ENCODE assay signal across 19 cellular contexts in the genomic region with DNA sequence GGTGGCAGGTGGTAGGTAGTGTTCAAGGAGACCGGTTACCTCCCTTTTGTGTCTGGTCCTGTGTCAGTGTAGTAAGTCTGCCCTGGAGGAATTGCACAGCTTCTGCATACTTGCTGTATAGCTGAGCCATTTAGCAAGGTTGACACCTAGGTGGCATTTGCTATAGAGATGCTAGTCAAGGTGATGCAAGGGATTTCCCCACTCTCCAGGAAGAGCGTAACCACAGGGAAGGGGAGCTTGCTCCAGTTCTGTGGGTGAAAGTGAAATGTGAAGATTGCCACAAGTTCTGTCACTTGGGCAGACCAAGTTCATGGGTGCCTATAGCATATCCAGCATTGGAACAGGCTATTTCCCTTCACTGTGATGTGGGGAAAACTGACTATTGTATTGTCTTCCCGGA. TPM values are rescaled to one million over a fixed set of nuclear protein-coding genes. Genes with fewer than 3 reads are reported as not detected.
DNase-seq lines count a peak whose midpoint lies in the region; ATAC-seq lines count a peak whose summit lies in the region.
"Had no signal": no experiment of that assay in that cellular context is flagged by ENCODE, and none has a peak within 500 bp of the region (broad histone marks: within the 10 kb centered on the region; RNA-seq: fewer than 3 reads in every experiment).

No MANE protein-coding gene starts in this region.

- intact Hi-C loops in activated CD4-positive, alpha-beta T cell treated with anti-CD3 and anti-CD28 coated beads for 36 hours (cut with DNase I, micrococcal nuclease) = no loop called here

- ATAC-seq in activated CD4-positive, alpha-beta T cell treated with anti-CD3 and anti-CD28 coated beads for 36 hours = peak; percentile 92
- peak; percentile 89 to 93 for ATAC-seq in activated naive CD4-positive, alpha-beta T cell treated with anti-CD3 and anti-CD28 coated beads, Interleukin-2, amount 50 U/mL, for 72 hours
- ATAC-seq in activated T-helper 17 cell treated with anti-CD3 and anti-CD28 coated beads, Interleukin-2, amount 50 U/mL, for 72 hours (replicated peaks) = peak; percentile 91
- peak; percentile 95 for ATAC-seq in stimulated activated naive CD8-positive, alpha-beta T cell treated with anti-CD3 and anti-CD28 coated beads, Interleukin-15, amount 100 ng/mL, for 72 hours
- ATAC-seq: PC-3 had no signal

- no peak overlapping the region for H3K27ac Mint-ChIP-seq in activated CD4-positive, alpha-beta T cell treated with anti-CD3 and anti-CD28 coated beads for 36 hours
- no peak overlapping the region for H3K27ac Mint-ChIP-seq in activated CD4-positive, alpha-beta T cell treated with anti-CD3 and anti-CD28 coated beads, Interleukin-2, amount 10 ng/mL, durations not matched to agents 7 days and 5 days
- no peak overlapping the region for H3K27ac Mint-ChIP-seq in activated naive CD4-positive, alpha-beta T cell treated with anti-CD3 and anti-CD28 coated beads, Interleukin-2, amount 50 U/mL, for 72 hours
- H3K27ac Mint-ChIP-seq in activated T-helper 17 cell treated with anti-CD3 and anti-CD28 coated beads, Interleukin-2, amount 50 U/mL, for 72 hours = no peak overlapping the region
- H3K27ac Mint-ChIP-seq in stimulated activated naive CD8-positive, alpha-beta T cell treated with anti-CD3 and anti-CD28 coated beads, Interleukin-15, amount 100 ng/mL, for 72 hours = no peak overlapping the region

- CTCF ChIA-PET in activated CD4-positive, alpha-beta T cell treated with anti-CD3 and anti-CD28 coated beads for 36 hours (lab: Charles Lee) = no interaction called here
- CTCF ChIA-PET in activated CD4-positive, alpha-beta T cell treated with anti-CD3 and anti-CD28 coated beads, Interleukin-2, amount 10 ng/mL, durations not matched to agents 7 days and 5 days (lab: Charles Lee) = interaction anchor here (0.5 kb wide), 1 partner anchor 32 kb away, joined by 4 read pairs; no protein-coding TSS in a partner anchor

- H3K9me3 Mint-ChIP-seq in activated CD4-positive, alpha-beta T cell treated with anti-CD3 and anti-CD28 coated beads for 36 hours (ENCODE audit: low read depth) = no peaks in the 10 kb centered on the region
- no peaks in the 10 kb centered on the region for H3K9me3 Mint-ChIP-seq in activated CD4-positive, alpha-beta T cell treated with anti-CD3 and anti-CD28 coated beads, Interleukin-2, amount 10 ng/mL, durations not matched to agents 7 days and 5 days
- no peaks in the 10 kb centered on the region for H3K9me3 Mint-ChIP-seq in activated naive CD4-positive, alpha-beta T cell treated with anti-CD3 and anti-CD28 coated beads, Interleukin-2, amount 50 U/mL, for 72 hours
- no peaks in the 10 kb centered on the region for H3K9me3 Mint-ChIP-seq in activated T-helper 17 cell treated with anti-CD3 and anti-CD28 coated beads, Interleukin-2, amount 50 U/mL, for 72 hours
- H3K9me3 Mint-ChIP-seq in stimulated activated naive CD8-positive, alpha-beta T cell treated with anti-CD3 and anti-CD28 coated beads, Interleukin-15, amount 100 ng/mL, for 72 hours = no peaks in the 10 kb centered on the region

- H3K4me3 Mint-ChIP-seq in activated CD4-positive, alpha-beta T cell treated with anti-CD3 and anti-CD28 coated beads for 36 hours = no peak overlapping the region
- no peak overlapping the region for H3K4me3 Mint-ChIP-seq in activated CD4-positive, alpha-beta T cell treated with anti-CD3 and anti-CD28 coated beads, Interleukin-2, amount 10 ng/mL, durations not matched to agents 7 days and 5 days
- no peak overlapping the region for H3K4me3 Mint-ChIP-seq in activated T-helper 17 cell treated with anti-CD3 and anti-CD28 coated beads, Interleukin-2, amount 50 U/mL, for 72 hours
- no peak overlapping the region for H3K4me3 Mint-ChIP-seq in stimulated activated naive CD8-positive, alpha-beta T cell treated with anti-CD3 and anti-CD28 coated beads, Interleukin-15, amount 100 ng/mL, for 72 hours

- H3K27me3 Mint-ChIP-seq in activated CD4-positive, alpha-beta T cell treated with anti-CD3 and anti-CD28 coated beads for 36 hours = no peaks in the 10 kb centered on the region
- no peaks in the 10 kb centered on the region for H3K27me3 Mint-ChIP-seq in activated CD4-positive, alpha-beta T cell treated with anti-CD3 and anti-CD28 coated beads, Interleukin-2, amount 10 ng/mL, durations not matched to agents 7 days and 5 days
- H3K27me3 Mint-ChIP-seq in activated T-helper 17 cell treated with anti-CD3 and anti-CD28 coated beads, Interleukin-2, amount 50 U/mL, for 72 hours = no peaks in the 10 kb centered on the region
- H3K27me3 Mint-ChIP-seq in stimulated activated naive CD8-positive, alpha-beta T cell treated with anti-CD3 and anti-CD28 coated beads, Interleukin-15, amount 100 ng/mL, for 72 hours = peaks cover 9% of the 10 kb centered on the region

- no peaks in the 10 kb centered on the region for H3K36me3 Mint-ChIP-seq in activated CD4-positive, alpha-beta T cell treated with anti-CD3 and anti-CD28 coated beads for 36 hours (ENCODE audit: low read depth)
- H3K36me3 Mint-ChIP-seq in activated CD4-positive, alpha-beta T cell treated with anti-CD3 and anti-CD28 coated beads, Interleukin-2, amount 10 ng/mL, durations not matched to agents 7 days and 5 days (ENCODE audit: low read depth) = no peaks in the 10 kb centered on the region
- no peaks in the 10 kb centered on the region for H3K36me3 Mint-ChIP-seq in activated naive CD4-positive, alpha-beta T cell treated with anti-CD3 and anti-CD28 coated beads, Interleukin-2, amount 50 U/mL, for 72 hours
- no peaks in the 10 kb centered on the region for H3K36me3 Mint-ChIP-seq in activated T-helper 17 cell treated with anti-CD3 and anti-CD28 coated beads, Interleukin-2, amount 50 U/mL, for 72 hours (ENCODE audit: low read depth)

- peaks cover 13% of the 10 kb centered on the region for H3K4me1 Mint-ChIP-seq in activated CD4-positive, alpha-beta T cell treated with anti-CD3 and anti-CD28 coated beads for 36 hours
- peaks cover 6% of the 10 kb centered on the region for H3K4me1 Mint-ChIP-seq in activated CD4-positive, alpha-beta T cell treated with anti-CD3 and anti-CD28 coated beads, Interleukin-2, amount 10 ng/mL, durations not matched to agents 7 days and 5 days
- H3K4me1 Mint-ChIP-seq in activated T-helper 17 cell treated with anti-CD3 and anti-CD28 coated beads, Interleukin-2, amount 50 U/mL, for 72 hours = no peaks in the 10 kb centered on the region
- peaks cover 41% of the 10 kb centered on the region for H3K4me1 Mint-ChIP-seq in stimulated activated naive CD8-positive, alpha-beta T cell treated with anti-CD3 and anti-CD28 coated beads, Interleukin-15, amount 100 ng/mL, for 72 hours

- peak; percentile 50 for DNase-seq in activated CD4-positive, alpha-beta T cell treated with anti-CD3 and anti-CD28 coated beads for 36 hours
- DNase-seq in activated CD4-positive, alpha-beta T cell treated with anti-CD3 and anti-CD28 coated beads, Interleukin-2, amount 10 ng/mL, durations not matched to agents 7 days and 5 days = no peak
- DNase-seq in activated naive CD4-positive, alpha-beta T cell treated with anti-CD3 and anti-CD28 coated beads, Interleukin-2, amount 50 U/mL, for 72 hours (ENCODE audit: low spot score in 2 of 2) = peak; percentile 17 to 70
- DNase-seq in activated naive CD4-positive, alpha-beta T cell (lab: John Stamatoyannopoulos, UW) = no peak
- DNase-seq in stimulated activated naive CD8-positive, alpha-beta T cell treated with anti-CD3 and anti-CD28 coated beads, Interleukin-15, amount 100 ng/mL, for 72 hours = peak in 1 of 2 donors; percentile 57
- DNase-seq in hepatic stellate cell (ENCODE audit: low spot score) (no peak), NCI-H2081 (lab: John Stamatoyannopoulos, UW) (no peak)
- DNase-seq: AML-193, DND-41, KG1, NCI-H1417, NCI-H187, NCI-H226, NCI-H524 treated with DMSO at 0.1 percent for 48 hours, PC-3, RPMI8226, SIG-M5 had no signal

- POLR2A ChIA-PET in activated CD4-positive, alpha-beta T cell treated with anti-CD3 and anti-CD28 coated beads for 36 hours (lab: Charles Lee) = no interaction called here
- POLR2A ChIA-PET in activated CD4-positive, alpha-beta T cell treated with anti-CD3 and anti-CD28 coated beads, Interleukin-2, amount 10 ng/mL, durations not matched to agents 7 days and 5 days (lab: Charles Lee) = no interaction called here

RNA-seq across cellular contexts. Expression of gene NAT8, which starts 28.1 kb away (rescaled TPM):
- not detected for total RNA-seq in activated CD4-positive, alpha-beta T cell treated with anti-CD3 and anti-CD28 coated beads for 36 hours
- total RNA-seq in activated CD4-positive, alpha-beta T cell treated with anti-CD3 and anti-CD28 coated beads, Interleukin-2, amount 10 ng/mL, durations not matched to agents 7 days and 5 days = not detected
- not detected for total RNA-seq in activated naive CD4-positive, alpha-beta T cell treated with anti-CD3 and anti-CD28 coated beads, Interleukin-2, amount 50 U/mL, for 72 hours
- total RNA-seq in activated T-helper 17 cell treated with anti-CD3 and anti-CD28 coated beads, Interleukin-2, amount 50 U/mL, for 72 hours = not detected
- total RNA-seq: HT-29, PC-3 had no signal

Comparison
In these comparisons a context has a peak if more than half of its experiments do, and no peak if none do; other contexts are left out.
1. DNase-seq: peak in activated CD4-positive, alpha-beta T cell treated with anti-CD3 and anti-CD28 coated beads for 36 hours (single experiment) and activated naive CD4-positive, alpha-beta T cell treated with anti-CD3 and anti-CD28 coated beads, Interleukin-2, amount 50 U/mL, for 72 hours (2 of 2); none in activated CD4-positive, alpha-beta T cell treated with anti-CD3 and anti-CD28 coated beads, Interleukin-2, amount 10 ng/mL, durations not matched to agents 7 days and 5 days (single experiment), activated naive CD4-positive, alpha-beta T cell (0 of 4), hepatic stellate cell (single experiment) and NCI-H2081 (0 of 2).
2. Peak in every context shown above with its lines, with median percentiles within 50 percentile points of each other: ATAC-seq.